ENCODE assay signal across 21 cellular contexts in genomic region chr7:5466551-5466950, GRCh38. TPM values are rescaled to one million over a fixed set of nuclear protein-coding genes. Genes with fewer than 3 reads are reported as not detected.
A peak's percentile ranks its signal among the peaks of the same experiment; 100 is the strongest.
DNase-seq lines count a peak whose midpoint lies in the region; ATAC-seq and TF ChIP-seq lines count a peak whose summit lies in the region.
"Had no signal": no experiment of that assay in that cellular context is flagged by ENCODE, and none has a peak within 500 bp of the region (broad histone marks: within the 10 kb centered on the region; RNA-seq: fewer than 3 reads in every experiment).

No MANE protein-coding gene starts in this region.

- no peaks in the 10 kb centered on the region for H3K9me3 Mint-ChIP-seq in MCF 10A (ENCODE audit: unreplicated experiment)
- no peaks in the 10 kb centered on the region for H3K9me3 Mint-ChIP-seq in WTC11
- H3K9me3 Mint-ChIP-seq in stimulated activated naive B cell treated with anti-CD40 and anti-IgM and Interleukin-4, amounts not matched to agents 10 μg/mL and 1 μg/mL and 100 μg/mL, for 72 hours = no peaks in the 10 kb centered on the region
- H3K9me3 Mint-ChIP-seq: CD14-positive monocyte; CD4-positive, alpha-beta T cell; CD8-positive, alpha-beta memory T cell; GM23338; HFFc6 had no signal

- no peaks in the 10 kb centered on the region for H3K4me1 ChIP-seq in breast epithelium
- no peaks in the 10 kb centered on the region for H3K4me1 ChIP-seq in neuronal stem cell (ENCODE audit: control insufficient read depth in 2 of 2, insufficient read depth in 1 of 2, low read depth in 1 of 2, low read length in 2 of 2)
- H3K4me1 ChIP-seq: BE2C, HAP-1 had no signal

- H2BK120ac ChIP-seq in neuronal stem cell (ENCODE audit: low read depth, low read length) = no peak overlapping the region

- H3K79me1 ChIP-seq in neuronal stem cell (ENCODE audit: low read depth, low read length) = no peaks in the 10 kb centered on the region

- no peak overlapping the region for H4K91ac ChIP-seq in neuronal stem cell (ENCODE audit: low read depth, low read length, poor library complexity)

- no peak overlapping the region for H2BK12ac ChIP-seq in neuronal stem cell (ENCODE audit: low read length)

- TF ChIP-seq CTCF in MCF 10A (IDR thresholded peaks at IDR 0.05; ENCODE audit: unreplicated experiment) = no peak
- no peak for TF ChIP-seq CTCF in breast epithelium (IDR thresholded peaks at IDR 0.05)
- no peak for TF ChIP-seq CTCF in WTC11 (IDR thresholded peaks at IDR 0.05)

- H4K8ac ChIP-seq in neuronal stem cell (ENCODE audit: low read depth, low read length) = no peak overlapping the region

- H3K36me3 Mint-ChIP-seq in MCF 10A (ENCODE audit: insufficient read depth, unreplicated experiment) = no peaks in the 10 kb centered on the region
- no peaks in the 10 kb centered on the region for H3K36me3 Mint-ChIP-seq in WTC11
- peaks cover 10% of the 10 kb centered on the region in 2 donors for H3K36me3 Mint-ChIP-seq in stimulated activated naive B cell treated with anti-CD40 and anti-IgM and Interleukin-4, amounts not matched to agents 10 μg/mL and 1 μg/mL and 100 μg/mL, for 72 hours
- H3K36me3 Mint-ChIP-seq: CD14-positive monocyte had no signal

- H3K36me3 ChIP-seq in breast epithelium = no peaks in the 10 kb centered on the region
- H3K36me3 ChIP-seq in neuronal stem cell (replicated peaks in 1 of 2; ENCODE audit: control insufficient read depth in 2 of 2, insufficient read depth in 2 of 2, low read length in 2 of 2) = peaks cover 0 to 5% of the 10 kb centered on the region in 2 donors
- H3K36me3 ChIP-seq: BE2C; BLaER1 treated with 17β-estradiol and CSF1 and Interleukin-3, amounts not matched to agents 10 nM and 100 nM; HAP-1 had no signal

- BruUV-seq in MCF 10A (replicated peaks; lab: Mats Ljungman, UMichigan) = no TSS peak

- no peak overlapping the region for H3K4ac ChIP-seq in neuronal stem cell (ENCODE audit: low read length)

- peaks cover 6% of the 10 kb centered on the region for H3K4me1 Mint-ChIP-seq in MCF 10A (ENCODE audit: insufficient read depth, unreplicated experiment)
- H3K4me1 Mint-ChIP-seq in WTC11 = no peaks in the 10 kb centered on the region
- H3K4me1 Mint-ChIP-seq in stimulated activated naive B cell treated with anti-CD40 and anti-IgM and Interleukin-4, amounts not matched to agents 10 μg/mL and 1 μg/mL and 100 μg/mL, for 72 hours = peaks cover 2 to 8% of the 10 kb centered on the region in 2 donors
- H3K4me1 Mint-ChIP-seq: CD8-positive, alpha-beta memory T cell; GM23338 had no signal

- peak overlapping the region; percentile 63 for H3K9ac ChIP-seq in neuronal stem cell (ENCODE audit: low read depth, low read length, poor library complexity)
- H3K9ac ChIP-seq: BLaER1 treated with 17β-estradiol and CSF1 and Interleukin-3, amounts not matched to agents 10 nM and 100 nM had no signal

- intact Hi-C loops in MCF 10A (cut with micrococcal nuclease) (no loop called here), breast epithelium (cut with DNase I; ENCODE audit: low total_unique reads) (no loop called here)

- no peak overlapping the region for H3K4me3 Mint-ChIP-seq in MCF 10A (ENCODE audit: unreplicated experiment)
- no peak overlapping the region for H3K4me3 Mint-ChIP-seq in WTC11
- no peak overlapping the region for H3K4me3 Mint-ChIP-seq in stimulated activated naive B cell treated with anti-CD40 and anti-IgM and Interleukin-4, amounts not matched to agents 10 μg/mL and 1 μg/mL and 100 μg/mL, for 72 hours
- H3K4me3 Mint-ChIP-seq: CD14-positive monocyte; CD4-positive, alpha-beta T cell; CD8-positive, alpha-beta memory T cell; GM23338; HFFc6 had no signal

- WGBS in neuronal stem cell (ENCODE audit: extremely low coverage in 2 of 2, insufficient read length in 2 of 2, insufficient replicate concordance in 1 of 2), 2 donors = no CpG with 5 or more reads among the region's 14 CpGs

- no peak overlapping the region for H2BK5ac ChIP-seq in neuronal stem cell (ENCODE audit: low read length)

- no peak for TF ChIP-seq POLR2A in breast epithelium (IDR thresholded peaks at IDR 0.05)

- H3K27me3 Mint-ChIP-seq in MCF 10A (ENCODE audit: insufficient read depth, unreplicated experiment) (no peaks in the 10 kb centered on the region), WTC11 (ENCODE audit: low read depth) (no peaks in the 10 kb centered on the region; the same call in 1 of the 2 replicates)
- no peaks in the 10 kb centered on the region for H3K27me3 Mint-ChIP-seq in stimulated activated naive B cell treated with anti-CD40 and anti-IgM and Interleukin-4, amounts not matched to agents 10 μg/mL and 1 μg/mL and 100 μg/mL, for 72 hours
- H3K27me3 Mint-ChIP-seq: CD4-positive, alpha-beta T cell; CD8-positive, alpha-beta memory T cell had no signal

- peak overlapping the region; percentile 63 for H2AK5ac ChIP-seq in neuronal stem cell (ENCODE audit: low read depth, low read length)

- no peak overlapping the region for H3K23ac ChIP-seq in neuronal stem cell (ENCODE audit: low read depth, low read length, poor library complexity)

- no peak overlapping the region for H2BK15ac ChIP-seq in neuronal stem cell (ENCODE audit: low read length)

- H3K27me3 ChIP-seq in breast epithelium (no peaks in the 10 kb centered on the region), neuronal stem cell (ENCODE audit: control insufficient read depth in 3 of 3, insufficient read depth in 3 of 3, low read depth in 1 of 3, low read length in 3 of 3) (no peaks in the 10 kb centered on the region)
- H3K27me3 ChIP-seq: BE2C; BLaER1 treated with 17β-estradiol and CSF1 and Interleukin-3, amounts not matched to agents 10 nM and 100 nM had no signal

- H3K27ac ChIP-seq in breast epithelium (no peak overlapping the region), neuronal stem cell (replicated peaks; ENCODE audit: low read length) (no peak overlapping the region)
- H3K27ac ChIP-seq: 22Rv1; BLaER1 treated with 17β-estradiol and CSF1 and Interleukin-3, amounts not matched to agents 10 nM and 100 nM had no signal

- CTCF ChIA-PET in MCF 10A (lab: Yijun Ruan, JAX) (interaction anchor here (1.3 kb wide), 1 partner anchor 70 kb away, joined by 3 read pairs; no protein-coding TSS in a partner anchor), WTC11 (lab: Charles Lee) (interaction anchor here (1.0 to 2.6 kb wide), 2 partner anchors 12 to 15 kb away, joined by 3 to 12 read pairs; no protein-coding TSS in a partner anchor)

- H3K4me2 ChIP-seq in neuronal stem cell (ENCODE audit: insufficient read depth, low read length, poor library complexity, severe bottlenecking) = no peak overlapping the region
- H3K4me2 ChIP-seq: BLaER1 treated with 17β-estradiol and CSF1 and Interleukin-3, amounts not matched to agents 10 nM and 100 nM; GM23338 had no signal

- no peak for DNase-seq in MCF 10A (ENCODE audit: unreplicated experiment)
- no peak for DNase-seq in breast epithelium (ENCODE audit: low spot score in 2 of 2)
- no peak for DNase-seq in WTC11 (ENCODE audit: low spot score)
- DNase-seq in neuronal stem cell (ENCODE audit: low spot score) = no peak
- DNase-seq in stimulated activated naive B cell treated with anti-CD40 and anti-IgM and Interleukin-4, amounts not matched to agents 10 μg/mL and 1 μg/mL and 100 μg/mL, for 72 hours = no peak
- DNase-seq: AML-193; BE2C; CD4-positive, alpha-beta T cell; CD8-positive, alpha-beta memory T cell; DMS 273 treated with DMSO at 0.1 percent for 48 hours; DMS79; EL; GDM1; HFFc6 had no signal

- no peaks in the 10 kb centered on the region for H3K9me3 ChIP-seq in breast epithelium
- H3K9me3 ChIP-seq in neuronal stem cell (replicated peaks in 1 of 2; ENCODE audit: control insufficient read depth in 2 of 2, insufficient read depth in 1 of 2, low read depth in 1 of 2, low read length in 2 of 2) = no peaks in the 10 kb centered on the region
- H3K9me3 ChIP-seq: BE2C; BLaER1 treated with 17β-estradiol and CSF1 and Interleukin-3, amounts not matched to agents 10 nM and 100 nM; HAP-1 had no signal

- H3K4me3 ChIP-seq in breast epithelium (no peak overlapping the region), neuronal stem cell (ENCODE audit: low read length in 2 of 2) (no peak overlapping the region)
- H3K4me3 ChIP-seq: BLaER1 treated with 17β-estradiol and CSF1 and Interleukin-3, amounts not matched to agents 10 nM and 100 nM; GM12878; GM23338; HAP-1 had no signal

- no peak overlapping the region for H2AFZ ChIP-seq in neuronal stem cell (ENCODE audit: low read length)
- H2AFZ ChIP-seq: GM23338 had no signal

- H3K14ac ChIP-seq in neuronal stem cell (ENCODE audit: low read length) = no peak overlapping the region

- ATAC-seq in WTC11 (no peak), GM21825 (IDR thresholded peaks at IDR 0.05; ENCODE audit: unreplicated experiment) (no peak)
- no peak for ATAC-seq in stimulated activated naive B cell treated with anti-CD40 and anti-IgM and Interleukin-4, amounts not matched to agents 10 μg/mL and 1 μg/mL and 100 μg/mL, for 72 hours (replicated peaks)
- ATAC-seq: GM12878, GM23338 had no signal

- peak overlapping the region; percentile 69 for H3K27ac Mint-ChIP-seq in MCF 10A (ENCODE audit: low read depth, unreplicated experiment)
- H3K27ac Mint-ChIP-seq in WTC11 = peak overlapping the region; percentile 89
- H3K27ac Mint-ChIP-seq in stimulated activated naive B cell treated with anti-CD40 and anti-IgM and Interleukin-4, amounts not matched to agents 10 μg/mL and 1 μg/mL and 100 μg/mL, for 72 hours = no peak overlapping the region
- H3K27ac Mint-ChIP-seq: CD4-positive, alpha-beta T cell; CD8-positive, alpha-beta memory T cell; GM23338; HFFc6 had no signal

- H3K18ac ChIP-seq in neuronal stem cell (ENCODE audit: low read length) = peak overlapping the region; percentile 5

- POLR2A ChIA-PET in MCF 10A (lab: Yijun Ruan, JAX) (interaction anchor here (0.6 kb wide), 1 partner anchor 451 kb away, joined by 3 read pairs; no protein-coding TSS in a partner anchor), WTC11 (lab: Charles Lee) (interaction anchor here (1.2 kb wide), 1 partner anchor 214 kb away, joined by 3 read pairs; no protein-coding TSS in a partner anchor)

TF ChIP-seq in WTC11, 78 proteins besides CTCF, POLR2A, EP300 and RAD21 (continues in another document):
- TF ChIP-seq MYBL2 (CRISPR knock-in tag; IDR thresholded peaks at IDR 0.05) (no peak), ZNF396 (CRISPR knock-in tag; IDR thresholded peaks at IDR 0.05; ENCODE audit: borderline replicate concordance) (no peak)

RNA-seq across cellular contexts. Expression of gene TNRC18, which starts 42.9 kb away (rescaled TPM):
- total RNA-seq in MCF 10A (2022) (120 and 132 TPM in 2 replicates), breast epithelium (10 to 100 TPM; 32.2 to 72.4 (median 36.9) TPM), WTC11 (2021) (29.1 to 55.0 TPM (median 34.2 TPM) in 3 replicates)
- 33.6 TPM for polyA plus RNA-seq in neuronal stem cell (2013, experiment 1 of 2)
- polyA plus RNA-seq in neuronal stem cell (2013, experiment 2 of 2) = 37.1 TPM

RNA-seq across cellular contexts. Expression of gene FBXL18, which starts 47.1 kb away (rescaled TPM):
- total RNA-seq in MCF 10A (2022) = 15.7 and 19.5 TPM in 2 replicates
- total RNA-seq in breast epithelium = 1 to 10 TPM; 3.7 to 4.6 (median 4.0) TPM
- 18.9 to 22.0 TPM (median 21.8 TPM) in 3 replicates for total RNA-seq in WTC11 (2021)
- 5.1 TPM for polyA plus RNA-seq in neuronal stem cell (2013, experiment 1 of 2)
- 5.4 TPM for polyA plus RNA-seq in neuronal stem cell (2013, experiment 2 of 2)
